13 cellular contexts compared by ENCODE assay signal in the genomic region with DNA sequence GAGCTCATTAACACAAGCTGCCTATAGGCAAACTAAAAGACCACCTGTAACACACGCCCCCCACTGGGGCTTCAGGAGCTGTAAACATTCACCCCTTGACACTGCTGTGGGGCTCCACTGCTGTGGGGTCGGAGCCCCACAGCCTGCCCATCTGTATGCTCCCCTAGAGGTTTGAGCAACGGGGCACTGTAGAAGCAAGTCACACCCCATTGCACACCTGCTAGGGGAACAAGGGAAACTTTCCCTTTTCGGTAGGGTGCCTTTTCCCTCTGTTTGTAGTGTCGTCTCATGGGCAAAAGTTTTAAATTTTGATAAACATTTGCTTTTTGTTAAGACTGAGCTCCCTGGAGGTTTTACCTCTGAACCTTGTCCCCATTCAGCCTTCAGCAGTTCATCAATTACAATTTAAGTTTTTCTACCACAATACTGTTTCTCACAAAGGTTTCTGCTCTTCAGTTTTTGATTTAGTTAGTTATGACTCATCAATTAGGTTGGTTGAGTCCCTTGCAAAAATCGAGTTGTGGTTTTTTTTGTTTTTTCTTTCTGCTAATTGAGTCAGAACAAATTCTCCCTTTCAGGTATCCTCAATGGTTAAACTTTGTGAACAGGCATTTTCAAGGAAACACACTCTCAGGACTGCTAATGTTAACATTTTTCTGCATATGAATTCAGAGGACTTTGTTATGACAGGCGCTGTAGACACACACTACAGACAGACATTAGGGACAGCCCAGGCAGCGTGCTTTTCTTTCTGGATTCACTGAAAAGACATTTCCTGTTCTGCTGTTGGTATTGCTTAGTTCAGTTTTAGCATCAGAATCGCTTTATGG. TPM values are rescaled to one million over a fixed set of nuclear protein-coding genes. Genes with fewer than 3 reads are reported as not detected.
DNase-seq lines count a peak whose midpoint lies in the region; ATAC-seq, FAIRE-seq and TF ChIP-seq lines count a peak whose summit lies in the region.
"Had no signal": no experiment of that assay in that cellular context is flagged by ENCODE, and none has a peak within 500 bp of the region (broad histone marks: within the 10 kb centered on the region; RNA-seq: fewer than 3 reads in every experiment).

No MANE protein-coding gene starts in this region.

- DNase-seq in ELR (ENCODE audit: low read depth) (peak; percentile 32), GM19239 (ENCODE audit: insufficient read length, low spot score) (peak; percentile 19), endothelial cell (ENCODE audit: low spot score) (no peak), NCI-H1930 (lab: John Stamatoyannopoulos, UW) (no peak), mucosa of descending colon (no peak), cerebellum (ENCODE audit: low spot score) (no peak), retina (no peak)
- DNase-seq: amygdala, pancreas had no signal

- H3K4me3 ChIP-seq in mucosa of descending colon: no peak overlapping the region
- H3K4me3 ChIP-seq: pancreas had no signal

- H3K9me3 Mint-ChIP-seq in endothelial cell (ENCODE audit: unreplicated experiment): peaks cover 14% of the 10 kb centered on the region

- peaks cover 6% of the 10 kb centered on the region for H3K9me3 ChIP-seq in mucosa of descending colon
- H3K9me3 ChIP-seq: pancreas had no signal

- H3K27me3 Mint-ChIP-seq in endothelial cell (ENCODE audit: unreplicated experiment): no peaks in the 10 kb centered on the region

- peak overlapping the region; percentile 49 for H3K4me3 Mint-ChIP-seq in endothelial cell (ENCODE audit: unreplicated experiment)

- no peak for TF ChIP-seq CTCF in endothelial cell (IDR thresholded peaks at IDR 0.05; ENCODE audit: unreplicated experiment)
- no peak for TF ChIP-seq CTCF in mucosa of descending colon (IDR thresholded peaks at IDR 0.05)

- H3K4me1 ChIP-seq in mucosa of descending colon (ENCODE audit: low read depth): no peaks in the 10 kb centered on the region
- H3K4me1 ChIP-seq: pancreas had no signal

- peaks cover 4% of the 10 kb centered on the region for H3K36me3 Mint-ChIP-seq in endothelial cell (ENCODE audit: low read depth, unreplicated experiment)

- FAIRE-seq in GM19239 (lab: Jason Lieb, UNC): peak; percentile 72
- FAIRE-seq: keratinocyte, pancreas had no signal

- intact Hi-C loops in mucosa of descending colon (cut with DNase I, micrococcal nuclease): no loop called here

- no peaks in the 10 kb centered on the region for H3K4me1 Mint-ChIP-seq in endothelial cell (ENCODE audit: unreplicated experiment)

- H3K36me3 ChIP-seq in mucosa of descending colon (ENCODE audit: low read depth): no peaks in the 10 kb centered on the region
- H3K36me3 ChIP-seq: pancreas had no signal

- ATAC-seq in SK-N-SH treated with all-trans-retinoic acid at 6 μM for 48 hours: peak; percentile 67
- ATAC-seq in mucosa of descending colon: no peak
- ATAC-seq: esophagus mucosa, pancreas had no signal

- H3K27ac Mint-ChIP-seq in endothelial cell (ENCODE audit: unreplicated experiment): no peak overlapping the region

TF ChIP-seq in SK-N-SH treated with all-trans-retinoic acid at 6 μM for 48 hours, 23 proteins besides CTCF, POLR2A, EP300 and RAD21:
- TF ChIP-seq ZC3H10 (CRISPR knock-in tag; IDR thresholded peaks at IDR 0.05) (peak; percentile 62; the same call in 1 of the 2 replicates), SNAI2 (CRISPR knock-in tag; IDR thresholded peaks at IDR 0.05) (no peak)
TF ChIP-seq in SK-N-SH treated with all-trans-retinoic acid at 6 μM for 48 hours: peak in this region for 1.

RNA-seq across cellular contexts. Expression of a gene that starts 35.1 kb away (rescaled TPM):
- total RNA-seq in endothelial cell (ENCODE audit: unreplicated experiment) (0.21 TPM), mucosa of descending colon (1 to 10 TPM; 1.8 to 4.7 (median 2.5) TPM), cerebellum (15.1 TPM)

RNA-seq across cellular contexts. Expression of a gene that starts 35.5 kb away (rescaled TPM):
- total RNA-seq in endothelial cell (ENCODE audit: unreplicated experiment) (not detected), mucosa of descending colon (1 to 10 TPM; 4.7 to 8.9 (median 6.7) TPM), cerebellum (6.0 TPM)

RNA-seq across cellular contexts. Expression of a gene that starts 52.4 kb away (rescaled TPM):
- not detected for total RNA-seq in endothelial cell (ENCODE audit: unreplicated experiment)
- under 1 TPM; 0.19 to 0.26 (median 0.22) TPM for total RNA-seq in mucosa of descending colon
- 0.36 TPM for total RNA-seq in cerebellum
- total RNA-seq: MCF 10A had no signal

Comparison
In these comparisons a context has a peak if more than half of its experiments do, and no peak if none do; other contexts are left out.
1. DNase-seq: peak in ELR (single experiment) and GM19239 (single experiment); none in endothelial cell (single experiment), NCI-H1930 (0 of 2), mucosa of descending colon (0 of 3), cerebellum (single experiment) and retina (single experiment).